ENCODE assay signal across 20 cellular contexts in genomic region chr22:48358886-48359612, GRCh38.
A peak's percentile ranks its signal among the peaks of the same experiment; 100 is the strongest.
DNase-seq lines count a peak whose midpoint lies in the region; ATAC-seq, FAIRE-seq and TF ChIP-seq lines count a peak whose summit lies in the region.
"Had no signal": no experiment of that assay in that cellular context is flagged by ENCODE, and none has a peak within 500 bp of the region (broad histone marks: within the 10 kb centered on the region; RNA-seq: fewer than 3 reads in every experiment).

No MANE protein-coding gene starts in this region.

- H3K4me1 ChIP-seq in sigmoid colon (no peaks in the 10 kb centered on the region), mucosa of descending colon (ENCODE audit: low read depth) (no peaks in the 10 kb centered on the region)
- H3K4me1 ChIP-seq: HAP-1 had no signal

- H3K9me3 ChIP-seq in sigmoid colon (no peaks in the 10 kb centered on the region), mucosa of descending colon (no peaks in the 10 kb centered on the region)
- H3K9me3 ChIP-seq: HAP-1, SK-N-SH had no signal

- H3K36me3 ChIP-seq in bronchial epithelial cell (ENCODE audit: control insufficient read depth, insufficient read depth, low read length) (no peaks in the 10 kb centered on the region), sigmoid colon (no peaks in the 10 kb centered on the region), mucosa of descending colon (ENCODE audit: low read depth) (no peaks in the 10 kb centered on the region)
- H3K36me3 ChIP-seq: HAP-1 had no signal

- H3K4me3 ChIP-seq in bronchial epithelial cell (ENCODE audit: low read depth, low read length) (no peak overlapping the region), sigmoid colon (no peak overlapping the region), mucosa of descending colon (no peak overlapping the region)
- H3K4me3 ChIP-seq: GM23338, HAP-1 had no signal

- no peak for TF ChIP-seq EP300 in sigmoid colon (IDR thresholded peaks at IDR 0.05)

- H3K27ac ChIP-seq in sigmoid colon, result no peak overlapping the region

- H3K27me3 ChIP-seq in bronchial epithelial cell (ENCODE audit: control insufficient read depth, insufficient read depth, low read length) (no peaks in the 10 kb centered on the region), sigmoid colon (peaks cover 0 to 31% (median 11%) of the 10 kb centered on the region in 3 donors)

- DNase-seq in NCI-H748 (lab: John Stamatoyannopoulos, UW; ENCODE audit: unreplicated experiment) (peak; percentile 9), NCI-H748 treated with DMSO at 0.1 percent for 48 hours (lab: John Stamatoyannopoulos, UW) (no peak), NCI-H1105 treated with DMSO at 0.1 percent for 48 hours (lab: John Stamatoyannopoulos, UW) (peak; percentile 45), bronchial epithelial cell (ENCODE audit: low read depth) (no peak), sigmoid colon (peak; percentile 47), mucosa of descending colon (no peak), head of caudate nucleus (no peak), mucosa of gallbladder (ENCODE audit: low spot score) (no peak)
- DNase-seq: DMS53, HFFc6, KBM-7, MV-4-11, NCI-H2081, NCI-H446, NCI-H526 treated with DMSO at 0.1 percent for 48 hours, SK-N-SH, SW 1271 had no signal

- ATAC-seq in mucosa of descending colon, result no peak
- ATAC-seq: GM23338 had no signal

- intact Hi-C loops in sigmoid colon (cut with DNase I), result no loop called here
- intact Hi-C loops in mucosa of descending colon (cut with DNase I, micrococcal nuclease), result no loop called here
- intact Hi-C loops in head of caudate nucleus (cut with DNase I), result no loop called here

- TF ChIP-seq POLR2A in sigmoid colon (IDR thresholded peaks at IDR 0.05), result no peak

- WGBS in sigmoid colon, 2 donors, result 89 to 91% methylated on average over 18 of the region's 18 CpGs

- TF ChIP-seq CTCF in bronchial epithelial cell (IDR thresholded peaks at IDR 0.05; ENCODE audit: insufficient read depth, low read length, severe bottlenecking) (no peak), sigmoid colon (IDR thresholded peaks at IDR 0.05) (no peak), mucosa of descending colon (IDR thresholded peaks at IDR 0.05) (no peak)

- peak; percentile 73 for FAIRE-seq in bronchial epithelial cell (lab: Jason Lieb, UNC)
- FAIRE-seq: RCC 7860 had no signal

Comparison
In these comparisons a context has a peak if more than half of its experiments do, and no peak if none do; other contexts are left out.
1. DNase-seq: peak in NCI-H748 (single experiment), NCI-H1105 treated with DMSO at 0.1 percent for 48 hours (single experiment) and sigmoid colon (single experiment); none in NCI-H748 treated with DMSO at 0.1 percent for 48 hours (single experiment), bronchial epithelial cell (single experiment), mucosa of descending colon (0 of 3), head of caudate nucleus (0 of 42) and mucosa of gallbladder (single experiment).